Comparison of ENCODE assay signal across 2 cellular contexts in the genomic region with DNA sequence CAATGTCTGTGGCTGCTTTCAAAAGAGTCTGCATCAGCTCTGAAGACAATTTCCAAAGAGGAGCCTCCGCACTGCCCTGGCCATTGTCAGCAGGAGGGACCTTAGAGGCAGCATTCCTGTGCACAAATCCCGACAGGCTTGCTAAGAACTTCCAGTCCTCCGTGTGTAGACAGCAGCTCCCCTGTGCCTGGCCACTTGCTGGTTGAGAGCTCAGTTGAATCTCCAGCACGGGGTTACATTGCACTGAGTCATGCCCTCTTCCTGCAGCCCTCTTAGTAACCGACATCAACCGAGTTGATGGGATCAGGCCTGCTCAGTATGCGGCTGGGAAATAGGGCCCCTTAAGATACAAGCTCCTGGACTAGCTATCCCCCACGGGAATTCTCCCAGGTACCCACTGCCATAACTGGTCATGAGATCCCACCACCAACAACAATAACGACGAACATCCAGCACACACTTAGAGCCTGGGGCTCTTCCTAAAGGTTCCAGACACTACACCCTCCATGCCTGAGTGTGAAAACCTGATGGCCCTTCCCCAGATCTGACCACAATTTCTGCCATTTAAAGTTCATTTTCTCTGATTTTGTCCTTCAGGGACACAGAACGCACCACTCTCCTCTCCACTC.
TF ChIP-seq lines count a peak whose summit lies in the region.

No MANE protein-coding gene starts in this region.

TF ChIP-seq in IMR-90, 13 proteins besides CTCF, POLR2A, EP300 and RAD21:
- no peak for TF ChIP-seq RCOR1 (IDR thresholded peaks at IDR 0.05; ENCODE audit: insufficient replicate concordance, low read length)
- no peak for TF ChIP-seq SMC3 (IDR thresholded peaks at IDR 0.05; ENCODE audit: low read depth, low read length)
- TF ChIP-seq CHD1 (IDR thresholded peaks at IDR 0.05; ENCODE audit: low read depth, low read length), result no peak

TF ChIP-seq in HepG2, 621 proteins besides CTCF, POLR2A, EP300 and RAD21:
- no peak for TF ChIP-seq FOXA1 (IDR thresholded peaks at IDR 0.05)
- no peak for TF ChIP-seq FOXA1 (CRISPR knock-in tag; IDR thresholded peaks at IDR 0.05)
- TF ChIP-seq FOSL2 (CRISPR knock-in tag; IDR thresholded peaks at IDR 0.05), result peak; percentile 45; the same call in 1 of the 2 replicates
- no peak for TF ChIP-seq ZNF614 (CRISPR knock-in tag; IDR thresholded peaks at IDR 0.05; ENCODE audit: borderline replicate concordance)
- TF ChIP-seq, protein P1, sequence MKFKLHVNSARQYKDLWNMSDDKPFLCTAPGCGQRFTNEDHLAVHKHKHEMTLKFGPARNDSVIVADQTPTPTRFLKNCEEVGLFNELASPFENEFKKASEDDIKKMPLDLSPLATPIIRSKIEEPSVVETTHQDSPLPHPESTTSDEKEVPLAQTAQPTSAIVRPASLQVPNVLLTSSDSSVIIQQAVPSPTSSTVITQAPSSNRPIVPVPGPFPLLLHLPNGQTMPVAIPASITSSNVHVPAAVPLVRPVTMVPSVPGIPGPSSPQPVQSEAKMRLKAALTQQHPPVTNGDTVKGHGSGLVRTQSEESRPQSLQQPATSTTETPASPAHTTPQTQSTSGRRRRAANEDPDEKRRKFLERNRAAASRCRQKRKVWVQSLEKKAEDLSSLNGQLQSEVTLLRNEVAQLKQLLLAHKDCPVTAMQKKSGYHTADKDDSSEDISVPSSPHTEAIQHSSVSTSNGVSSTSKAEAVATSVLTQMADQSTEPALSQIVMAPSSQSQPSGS (CRISPR knock-in tag; IDR thresholded peaks at IDR 0.05), result no peak
- TF ChIP-seq TEAD3 (CRISPR knock-in tag; optimal IDR thresholded peaks at IDR 0.05; ENCODE audit: borderline replicate concordance), result peak; percentile 29
- peak; percentile 35; the same call in 1 of the 2 replicates for TF ChIP-seq ZNF563 (CRISPR knock-in tag; IDR thresholded peaks at IDR 0.05)
- no peak for TF ChIP-seq ZNF350 (CRISPR knock-in tag; IDR thresholded peaks at IDR 0.05; ENCODE audit: borderline replicate concordance, low read depth)
- TF ChIP-seq SPEN (CRISPR knock-in tag; IDR thresholded peaks at IDR 0.05; ENCODE audit: low read depth), result no peak
- 0 out of 2 replicates have a peak, but pooled peaks have one; percentile 37 for TF ChIP-seq REXO4 (CRISPR knock-in tag; IDR thresholded peaks at IDR 0.05; ENCODE audit: borderline replicate concordance)
- TF ChIP-seq NFIB (CRISPR knock-in tag; IDR thresholded peaks at IDR 0.05; ENCODE audit: borderline replicate concordance), result no peak
- no peak for TF ChIP-seq GABPA (IDR thresholded peaks at IDR 0.05; ENCODE audit: low read depth, low read length)
- TF ChIP-seq GABPA (CRISPR knock-in tag; IDR thresholded peaks at IDR 0.05; ENCODE audit: low read depth), result no peak
- no peak for TF ChIP-seq THYN1 (CRISPR knock-in tag; IDR thresholded peaks at IDR 0.05; ENCODE audit: borderline replicate concordance, low read depth)
- TF ChIP-seq MED13 (CRISPR knock-in tag; IDR thresholded peaks at IDR 0.05), result no peak
- TF ChIP-seq, protein P2, sequence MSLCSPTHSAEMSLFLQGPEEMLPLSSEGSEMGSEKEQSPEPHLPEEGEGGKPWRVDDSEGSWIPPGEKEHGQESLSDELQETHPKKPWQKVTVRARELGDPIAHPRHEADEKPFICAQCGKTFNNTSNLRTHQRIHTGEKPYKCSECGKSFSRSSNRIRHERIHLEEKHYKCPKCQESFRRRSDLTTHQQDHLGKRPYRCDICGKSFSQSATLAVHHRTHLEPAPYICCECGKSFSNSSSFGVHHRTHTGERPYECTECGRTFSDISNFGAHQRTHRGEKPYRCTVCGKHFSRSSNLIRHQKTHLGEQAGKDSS (CRISPR knock-in tag; IDR thresholded peaks at IDR 0.05; ENCODE audit: borderline replicate concordance, low read depth), result no peak
- 0 out of 2 replicates have a peak, but pooled peaks have one; percentile 12 for TF ChIP-seq MYNN (CRISPR knock-in tag; IDR thresholded peaks at IDR 0.05; ENCODE audit: low read depth)
- TF ChIP-seq SATB2 (CRISPR knock-in tag; IDR thresholded peaks at IDR 0.05), result no peak
- TF ChIP-seq ATM (IDR thresholded peaks at IDR 0.05; ENCODE audit: borderline replicate concordance), result no peak
- no peak for TF ChIP-seq NR3C1 (CRISPR knock-in tag; IDR thresholded peaks at IDR 0.05)
- no peak for TF ChIP-seq HHEX (CRISPR knock-in tag; IDR thresholded peaks at IDR 0.05)
- TF ChIP-seq CAMTA2 (CRISPR knock-in tag; IDR thresholded peaks at IDR 0.05; ENCODE audit: borderline replicate concordance), result 0 out of 2 replicates have a peak, but pooled peaks have one; percentile 27
- TF ChIP-seq ZNF207 (IDR thresholded peaks at IDR 0.05; ENCODE audit: borderline replicate concordance), result no peak
- TF ChIP-seq ZNF746 (CRISPR knock-in tag; IDR thresholded peaks at IDR 0.05), result no peak
- TF ChIP-seq RXRB (CRISPR knock-in tag; IDR thresholded peaks at IDR 0.05; ENCODE audit: borderline replicate concordance), result no peak
